In genomic region chr2:235674812-235675211, GRCh38 we compare ENCODE assay signal across 28 cellular contexts.
"Had no signal": no experiment of that assay in that cellular context is flagged by ENCODE, and none has a peak within 500 bp of the region (broad histone marks: within the 10 kb centered on the region; RNA-seq: fewer than 3 reads in every experiment).

No MANE protein-coding gene starts in this region.

- H3K4me3 ChIP-seq: body of pancreas, colonic mucosa, gastrocnemius medialis, heart right ventricle had no signal

- H3K27me3 ChIP-seq: body of pancreas, colonic mucosa, dorsolateral prefrontal cortex, gastrocnemius medialis had no signal

- H3K36me3 ChIP-seq: colonic mucosa, gastrocnemius medialis, heart right ventricle had no signal

- H3K27ac ChIP-seq: body of pancreas, colonic mucosa, gastrocnemius medialis, heart right ventricle had no signal

- H3K9me3 Mint-ChIP-seq: activated B cell treated with CpG ODN at 0.5 μM for 24 hours; activated CD8-positive, alpha-beta T cell treated with anti-CD3 and anti-CD28 coated beads for 36 hours; activated T-cell treated with anti-CD3 and anti-CD28 coated beads, Interleukin-2, amount 50 U/mL, for 4 hours; activated T-helper 17 cell treated with anti-CD3 and anti-CD28 coated beads, Interleukin-2, amount 50 U/mL, for 72 hours; dendritic cell treated with granulocyte-macrophage colony-stimulating factor and Interleukin-4, amounts not matched to agents 40 ng/mL and 50 ng/mL, for 4 days; endodermal cell had no signal

- H3K4me3 Mint-ChIP-seq: activated B cell treated with CpG ODN at 0.5 μM for 24 hours; activated CD8-positive, alpha-beta T cell treated with anti-CD3 and anti-CD28 coated beads for 36 hours; activated naive CD8-positive, alpha-beta T cell; activated T-cell treated with anti-CD3 and anti-CD28 coated beads, Interleukin-2, amount 50 U/mL, for 4 hours; activated T-helper 17 cell treated with anti-CD3 and anti-CD28 coated beads, Interleukin-2, amount 50 U/mL, for 72 hours; dendritic cell treated with granulocyte-macrophage colony-stimulating factor and Interleukin-4, amounts not matched to agents 40 ng/mL and 50 ng/mL, for 4 days; endodermal cell had no signal

- H3K9me3 ChIP-seq: body of pancreas, colonic mucosa, gastrocnemius medialis, heart right ventricle had no signal

- H3K27ac Mint-ChIP-seq: activated B cell treated with CpG ODN at 0.5 μM for 24 hours; activated CD8-positive, alpha-beta T cell treated with anti-CD3 and anti-CD28 coated beads for 36 hours; activated naive CD8-positive, alpha-beta T cell; activated T-helper 17 cell treated with anti-CD3 and anti-CD28 coated beads, Interleukin-2, amount 50 U/mL, for 72 hours; dendritic cell treated with granulocyte-macrophage colony-stimulating factor and Interleukin-4, amounts not matched to agents 40 ng/mL and 50 ng/mL, for 4 days; endodermal cell had no signal

- H3K4me1 Mint-ChIP-seq: activated B cell treated with CpG ODN at 0.5 μM for 24 hours had no signal

- H3K36me3 Mint-ChIP-seq: activated naive CD8-positive, alpha-beta T cell had no signal

- DNase-seq: activated B cell treated with CpG ODN at 0.5 μM for 24 hours; activated CD4-positive, alpha-beta T cell treated with anti-CD3 and anti-CD28 coated beads for 48 hours; activated CD4-positive, alpha-beta T cell treated with anti-CD3 and anti-CD28 coated beads, Interleukin-2, amount 50 U/mL, for 1 hour; activated CD4-positive, alpha-beta T cell treated with anti-CD3 and anti-CD28 coated beads, Interleukin-2, amount 50 U/mL, for 48 hours; activated CD8-positive, alpha-beta memory T cell treated with anti-CD3 and anti-CD28 coated beads for 24 hours; activated CD8-positive, alpha-beta T cell treated with anti-CD3 and anti-CD28 coated beads for 36 hours; activated effector memory CD4-positive, alpha-beta T cell treated with Interleukin-2 at 50 U/mL for 16 hours; activated gamma-delta T cell treated with Interleukin-2 at 50 U/mL for 16 hours; activated naive CD4-positive, alpha-beta T cell treated with anti-CD3 and anti-CD28 coated beads, Interleukin-2, amount 50 U/mL, for 16 hours; activated naive CD4-positive, alpha-beta T cell treated with Interleukin-2 at 50 U/mL for 16 hours; activated T-cell treated with anti-CD3 and anti-CD28 coated beads, Interleukin-2, amount 50 U/mL, for 4 hours; aorta; body of pancreas; central memory CD4-positive, alpha-beta T cell; cerebellar nuclear complex; colonic mucosa; effector memory CD4-positive, alpha-beta T cell; endodermal cell; foreskin fibroblast; gastrocnemius medialis; heart right ventricle; T-helper 2 cell had no signal

- ATAC-seq: activated CD4-positive, CD25-positive, alpha-beta regulatory T cell treated with anti-CD3 and anti-CD28 coated beads, Interleukin-2, amount 50 U/mL, for 24 hours; activated CD8-positive, alpha-beta T cell treated with anti-CD3 and anti-CD28 coated beads for 36 hours; activated T-cell treated with anti-CD3 and anti-CD28 coated beads, Interleukin-2, amount 50 U/mL, for 4 hours; activated T-helper 17 cell treated with anti-CD3 and anti-CD28 coated beads, Interleukin-2, amount 50 U/mL, for 72 hours; body of pancreas; esophagus mucosa; gastrocnemius medialis; heart right ventricle had no signal
